ENCODE assay signal across 15 cellular contexts in genomic region chr6:135329851-135330803, GRCh38.
DNase-seq lines count a peak whose midpoint lies in the region; ATAC-seq and TF ChIP-seq lines count a peak whose summit lies in the region.
"Had no signal": no experiment of that assay in that cellular context is flagged by ENCODE, and none has a peak within 500 bp of the region (broad histone marks: within the 10 kb centered on the region; RNA-seq: fewer than 3 reads in every experiment).

No MANE protein-coding gene starts in this region.

- no peaks in the 10 kb centered on the region for H4K20me1 ChIP-seq in OCI-LY3 (ENCODE audit: insufficient read depth, low read length)

- H3K27ac ChIP-seq in OCI-LY3 (ENCODE audit: low read length) (peak overlapping the region; percentile 50), dorsolateral prefrontal cortex (no peak overlapping the region)
- H3K27ac ChIP-seq: C4-2B had no signal

- H3K27me3 ChIP-seq in OCI-LY3 (ENCODE audit: low read depth, low read length) (peaks cover 6% of the 10 kb centered on the region), dorsolateral prefrontal cortex (no peaks in the 10 kb centered on the region)

- peak; percentile 96 for ATAC-seq in GM18511 (IDR thresholded peaks at IDR 0.05; ENCODE audit: unreplicated experiment)
- peak; percentile 91 for ATAC-seq in GM21381 (IDR thresholded peaks at IDR 0.05; ENCODE audit: unreplicated experiment)
- ATAC-seq in HG03045 (IDR thresholded peaks at IDR 0.05; ENCODE audit: unreplicated experiment) = peak; percentile 90
- ATAC-seq: T-cell had no signal

- H3K4me1 Mint-ChIP-seq in activated T-helper 1 cell treated with anti-CD3 and anti-CD28 coated beads, Interleukin-12 subunit alpha, Interleukin-12 subunit beta, Interleukin-2, Interleukin-4 antibody, amounts not matched to agents 30 ng/mL and 10 ng/mL and 1 ng/mL, durations not matched to agents 14 hours and 24 hours and 36 hours (ENCODE audit: low read depth) = no peaks in the 10 kb centered on the region
- H3K4me1 Mint-ChIP-seq: naive B cell; stimulated activated naive B cell treated with anti-CD40 and anti-IgM and Interleukin-4, amounts not matched to agents 10 μg/mL and 1 μg/mL and 100 μg/mL, for 72 hours; T-cell had no signal

- no peak overlapping the region for H3K27ac Mint-ChIP-seq in activated T-helper 1 cell treated with anti-CD3 and anti-CD28 coated beads, Interleukin-12 subunit alpha, Interleukin-12 subunit beta, Interleukin-2, Interleukin-4 antibody, amounts not matched to agents 30 ng/mL and 10 ng/mL and 1 ng/mL, durations not matched to agents 14 hours and 24 hours and 36 hours
- H3K27ac Mint-ChIP-seq: IgD-negative memory B cell; naive B cell; stimulated activated naive B cell treated with anti-CD40 and anti-IgM and Interleukin-4, amounts not matched to agents 10 μg/mL and 1 μg/mL and 100 μg/mL, for 72 hours; T-cell had no signal

- H3K4me1 ChIP-seq in OCI-LY3 (ENCODE audit: low read length) = peaks cover 29% of the 10 kb centered on the region

- peaks cover 8% of the 10 kb centered on the region; the same call in 1 of the 2 replicates for H3K9me3 ChIP-seq in OCI-LY3 (ENCODE audit: insufficient read depth, low read length)

- intact Hi-C loops in dorsolateral prefrontal cortex (cut with DNase I) = no loop called here
- intact Hi-C loops in activated T-helper 1 cell treated with anti-CD3 and anti-CD28 coated beads, Interleukin-12 subunit alpha, Interleukin-12 subunit beta, Interleukin-2, Interleukin-4 antibody, amounts not matched to agents 30 ng/mL and 10 ng/mL and 1 ng/mL, durations not matched to agents 14 hours and 24 hours and 36 hours (cut with micrococcal nuclease) = no loop called here

- H3K36me3 ChIP-seq in OCI-LY3 (replicated peaks; ENCODE audit: low read depth, low read length) = peaks cover 4% of the 10 kb centered on the region

- no peaks in the 10 kb centered on the region for H3K79me2 ChIP-seq in OCI-LY3 (ENCODE audit: low read length)

- no peak for TF ChIP-seq CTCF in OCI-LY3 (IDR thresholded peaks at IDR 0.05; ENCODE audit: low read depth, low read length)
- no peak for TF ChIP-seq CTCF in dorsolateral prefrontal cortex (IDR thresholded peaks at IDR 0.05 in 54 of 56, conservative IDR thresholded peaks at IDR 0.05 in 2 of 56; ENCODE audit: low read depth in 1 of 56, partially characterized antibody in 56 of 56)

- peak overlapping the region; percentile 41 for H3K4me3 ChIP-seq in OCI-LY3 (ENCODE audit: low read length)
- no peak overlapping the region for H3K4me3 ChIP-seq in dorsolateral prefrontal cortex

- peak overlapping the region; percentile 18; the same call in 1 of the 2 replicates for H3K9ac ChIP-seq in OCI-LY3 (ENCODE audit: low read length)

- DNase-seq in dorsolateral prefrontal cortex = no peak
- DNase-seq in NCI-H446 (lab: John Stamatoyannopoulos, UW) = no peak
- no peak for DNase-seq in activated T-helper 1 cell treated with anti-CD3 and anti-CD28 coated beads, Interleukin-12 subunit alpha, Interleukin-12 subunit beta, Interleukin-2, Interleukin-4 antibody, amounts not matched to agents 30 ng/mL and 10 ng/mL and 1 ng/mL, durations not matched to agents 14 hours and 24 hours and 36 hours (ENCODE audit: low spot score)
- DNase-seq in OCI-M2 (lab: John Stamatoyannopoulos, UW; ENCODE audit: unreplicated experiment) = no peak
- DNase-seq: erythroblast; naive B cell; NCI-H345; stimulated activated naive B cell treated with anti-CD40 and anti-IgM and Interleukin-4, amounts not matched to agents 10 μg/mL and 1 μg/mL and 100 μg/mL, for 72 hours; T-cell had no signal

- no peak overlapping the region for H3K4me3 Mint-ChIP-seq in activated T-helper 1 cell treated with anti-CD3 and anti-CD28 coated beads, Interleukin-12 subunit alpha, Interleukin-12 subunit beta, Interleukin-2, Interleukin-4 antibody, amounts not matched to agents 30 ng/mL and 10 ng/mL and 1 ng/mL, durations not matched to agents 14 hours and 24 hours and 36 hours
- H3K4me3 Mint-ChIP-seq: IgD-negative memory B cell; naive B cell; stimulated activated naive B cell treated with anti-CD40 and anti-IgM and Interleukin-4, amounts not matched to agents 10 μg/mL and 1 μg/mL and 100 μg/mL, for 72 hours; T-cell had no signal

- H3K4me2 ChIP-seq in OCI-LY3 (ENCODE audit: low read length) = peak overlapping the region; percentile 64

- H3K9me3 Mint-ChIP-seq in activated T-helper 1 cell treated with anti-CD3 and anti-CD28 coated beads, Interleukin-12 subunit alpha, Interleukin-12 subunit beta, Interleukin-2, Interleukin-4 antibody, amounts not matched to agents 30 ng/mL and 10 ng/mL and 1 ng/mL, durations not matched to agents 14 hours and 24 hours and 36 hours = no peaks in the 10 kb centered on the region
- H3K9me3 Mint-ChIP-seq: stimulated activated naive B cell treated with anti-CD40 and anti-IgM and Interleukin-4, amounts not matched to agents 10 μg/mL and 1 μg/mL and 100 μg/mL, for 72 hours; T-cell had no signal

- no peak overlapping the region for H2AFZ ChIP-seq in OCI-LY3 (ENCODE audit: low read depth, low read length)

- peaks cover 13% of the 10 kb centered on the region for H3K36me3 Mint-ChIP-seq in activated T-helper 1 cell treated with anti-CD3 and anti-CD28 coated beads, Interleukin-12 subunit alpha, Interleukin-12 subunit beta, Interleukin-2, Interleukin-4 antibody, amounts not matched to agents 30 ng/mL and 10 ng/mL and 1 ng/mL, durations not matched to agents 14 hours and 24 hours and 36 hours (ENCODE audit: low read depth)

- H3K27me3 Mint-ChIP-seq in activated T-helper 1 cell treated with anti-CD3 and anti-CD28 coated beads, Interleukin-12 subunit alpha, Interleukin-12 subunit beta, Interleukin-2, Interleukin-4 antibody, amounts not matched to agents 30 ng/mL and 10 ng/mL and 1 ng/mL, durations not matched to agents 14 hours and 24 hours and 36 hours (ENCODE audit: insufficient read depth) = peaks cover 4% of the 10 kb centered on the region
- H3K27me3 Mint-ChIP-seq: IgD-negative memory B cell; naive B cell; stimulated activated naive B cell treated with anti-CD40 and anti-IgM and Interleukin-4, amounts not matched to agents 10 μg/mL and 1 μg/mL and 100 μg/mL, for 72 hours; T-cell had no signal
